Comparison of ENCODE assay signal across 21 cellular contexts in genomic region chr7:46775776-46776175, GRCh38.
"Had no signal": no experiment of that assay in that cellular context is flagged by ENCODE, and none has a peak within 500 bp of the region (broad histone marks: within the 10 kb centered on the region; RNA-seq: fewer than 3 reads in every experiment).

No MANE protein-coding gene starts in this region.

- H3K9me3 Mint-ChIP-seq: T-helper 1 cell treated with Interleukin-12 subunit alpha and Interleukin-12 subunit beta and Interleukin-4 antibody, amounts not matched to agents 30 μg/mL and 1 μg/mL, for 36 hours had no signal

- H3K36me3 Mint-ChIP-seq: activated CD8-positive, alpha-beta memory T cell treated with anti-CD3 and anti-CD28 coated beads, Interleukin-2, amount 10 ng/mL, durations not matched to agents 7 days and 5 days; activated naive CD8-positive, alpha-beta T cell; stimulated activated naive B cell treated with anti-CD40 and anti-IgM and Interleukin-4, amounts not matched to agents 10 μg/mL and 1 μg/mL and 100 μg/mL, for 72 hours had no signal

- DNase-seq: activated CD4-positive, alpha-beta T cell treated with anti-CD3 and anti-CD28 coated beads, Interleukin-2, amount 50 U/mL, for 48 hours; activated CD8-positive, alpha-beta memory T cell treated with anti-CD3 and anti-CD28 coated beads, Interleukin-2, amount 10 ng/mL, durations not matched to agents 7 days and 5 days; activated effector memory CD4-positive, alpha-beta T cell treated with anti-CD3 and anti-CD28 coated beads, Interleukin-2, amount 50 U/mL, for 16 hours; activated T-cell treated with anti-CD3 and anti-CD28 coated beads, Interleukin-2, amount 50 U/mL, for 4 hours; aorta; kidney glomerular epithelial cell; naive thymus-derived CD4-positive, alpha-beta T cell; posterior cingulate gyrus; right cardiac atrium; spleen; stimulated activated CD4-positive, alpha-beta T cell treated with anti-CD3 and anti-CD28 coated beads, Interleukin-1b, Interleukin-23, amount 100 ng/mL, for 48 hours; stimulated activated naive B cell treated with anti-CD40 and anti-IgM and Interleukin-4, amounts not matched to agents 10 μg/mL and 1 μg/mL and 100 μg/mL, for 72 hours; substantia nigra; trophoblast cell had no signal

- H3K4me3 ChIP-seq: breast epithelium, gastroesophageal sphincter, spleen had no signal

- ATAC-seq: activated CD4-positive, CD25-positive, alpha-beta regulatory T cell treated with anti-CD3 and anti-CD28 coated beads, Interleukin-2, amount 50 U/mL, for 24 hours; activated CD8-positive, alpha-beta memory T cell treated with anti-CD3 and anti-CD28 coated beads, Interleukin-2, amount 10 ng/mL, durations not matched to agents 7 days and 5 days; activated T-cell treated with anti-CD3 and anti-CD28 coated beads, Interleukin-2, amount 50 U/mL, for 4 hours; esophagus mucosa; gastroesophageal sphincter; naive thymus-derived CD4-positive, alpha-beta T cell; right cardiac atrium; stimulated activated naive B cell treated with anti-CD40 and anti-IgM and Interleukin-4, amounts not matched to agents 10 μg/mL and 1 μg/mL and 100 μg/mL, for 72 hours had no signal

- H3K27ac ChIP-seq: breast epithelium, neutrophil, spleen had no signal

- H3K27me3 Mint-ChIP-seq: activated CD8-positive, alpha-beta memory T cell treated with anti-CD3 and anti-CD28 coated beads, Interleukin-2, amount 10 ng/mL, durations not matched to agents 7 days and 5 days; activated naive CD8-positive, alpha-beta T cell; naive thymus-derived CD4-positive, alpha-beta T cell had no signal

- H3K36me3 ChIP-seq: breast epithelium, gastroesophageal sphincter, neutrophil, spleen had no signal

- H3K27ac Mint-ChIP-seq: activated CD8-positive, alpha-beta memory T cell treated with anti-CD3 and anti-CD28 coated beads, Interleukin-2, amount 10 ng/mL, durations not matched to agents 7 days and 5 days; activated naive CD8-positive, alpha-beta T cell; naive thymus-derived CD4-positive, alpha-beta T cell; stimulated activated naive B cell treated with anti-CD40 and anti-IgM and Interleukin-4, amounts not matched to agents 10 μg/mL and 1 μg/mL and 100 μg/mL, for 72 hours; T-helper 1 cell treated with Interleukin-12 subunit alpha and Interleukin-12 subunit beta and Interleukin-4 antibody, amounts not matched to agents 30 μg/mL and 1 μg/mL, for 36 hours had no signal

- H3K27me3 ChIP-seq: breast epithelium, gastroesophageal sphincter, neutrophil, spleen had no signal

- H3K9me3 ChIP-seq: gastroesophageal sphincter, neutrophil had no signal

- H3K4me3 Mint-ChIP-seq: activated CD8-positive, alpha-beta memory T cell treated with anti-CD3 and anti-CD28 coated beads, Interleukin-2, amount 10 ng/mL, durations not matched to agents 7 days and 5 days; activated naive CD8-positive, alpha-beta T cell; activated T-cell treated with anti-CD3 and anti-CD28 coated beads, Interleukin-2, amount 50 U/mL, for 4 hours; naive thymus-derived CD4-positive, alpha-beta T cell; stimulated activated naive B cell treated with anti-CD40 and anti-IgM and Interleukin-4, amounts not matched to agents 10 μg/mL and 1 μg/mL and 100 μg/mL, for 72 hours; T-helper 1 cell treated with Interleukin-12 subunit alpha and Interleukin-12 subunit beta and Interleukin-4 antibody, amounts not matched to agents 30 μg/mL and 1 μg/mL, for 36 hours had no signal

- H3K4me1 Mint-ChIP-seq: activated CD8-positive, alpha-beta memory T cell treated with anti-CD3 and anti-CD28 coated beads, Interleukin-2, amount 10 ng/mL, durations not matched to agents 7 days and 5 days; naive thymus-derived CD4-positive, alpha-beta T cell; stimulated activated naive B cell treated with anti-CD40 and anti-IgM and Interleukin-4, amounts not matched to agents 10 μg/mL and 1 μg/mL and 100 μg/mL, for 72 hours had no signal

- H3K4me1 ChIP-seq: breast epithelium, spleen had no signal
